14 cellular contexts compared by ENCODE assay signal in the genomic region with DNA sequence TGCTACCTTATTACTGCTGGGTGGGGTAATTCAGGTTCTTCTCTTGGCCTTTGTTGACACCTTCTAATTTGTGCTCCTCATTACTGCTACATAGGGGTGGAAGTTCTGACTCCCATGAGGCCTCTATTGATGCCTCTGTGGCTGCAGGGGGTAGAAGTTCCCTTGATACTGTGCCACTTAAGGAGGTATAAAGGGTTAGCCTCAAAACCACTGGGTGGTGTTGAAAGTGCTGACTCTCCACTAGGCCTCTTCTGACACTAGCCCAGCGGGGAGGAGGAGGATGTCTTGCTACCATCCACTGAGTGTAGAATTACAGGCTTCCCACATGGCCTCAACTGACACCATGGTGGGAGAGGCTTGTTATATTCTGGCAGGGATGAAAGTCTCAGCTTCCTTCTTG. TPM values are rescaled to one million over a fixed set of nuclear protein-coding genes. Genes with fewer than 3 reads are reported as not detected.
DNase-seq lines count a peak whose midpoint lies in the region; ATAC-seq and TF ChIP-seq lines count a peak whose summit lies in the region.
"Had no signal": no experiment of that assay in that cellular context is flagged by ENCODE, and none has a peak within 500 bp of the region (broad histone marks: within the 10 kb centered on the region; RNA-seq: fewer than 3 reads in every experiment).

No MANE protein-coding gene starts in this region.

- no peak overlapping the region for H3K9ac ChIP-seq in mesenchymal stem cell (ENCODE audit: low read length)

- H3K4me3 ChIP-seq in HL-60 (replicated peaks; ENCODE audit: insufficient read depth, low read length) (no peak overlapping the region), right cardiac atrium (ENCODE audit: low read length) (no peak overlapping the region), mesenchymal stem cell (ENCODE audit: insufficient read depth in 1 of 2, low read depth in 1 of 2, low read length in 2 of 2) (no peak overlapping the region)

- H3K4me1 ChIP-seq in right cardiac atrium (ENCODE audit: control insufficient read depth, insufficient read depth, low read length), result no peaks in the 10 kb centered on the region
- H3K4me1 ChIP-seq in mesenchymal stem cell (ENCODE audit: control insufficient read depth, insufficient read depth, low read depth, low read length), result peaks cover 1% of the 10 kb centered on the region

- H3K9me3 ChIP-seq in right cardiac atrium (ENCODE audit: control insufficient read depth, low read length) (no peaks in the 10 kb centered on the region), mesenchymal stem cell (ENCODE audit: control insufficient read depth, low read length) (no peaks in the 10 kb centered on the region)

- no peak for TF ChIP-seq POLR2A in erythroblast (IDR thresholded peaks at IDR 0.05; ENCODE audit: low read length)

- H3K4me2 ChIP-seq in mesenchymal stem cell (ENCODE audit: low read length, poor library complexity, severe bottlenecking), result no peak overlapping the region

- no peak overlapping the region for H3K18ac ChIP-seq in mesenchymal stem cell (ENCODE audit: low read depth in 1 of 2, low read length in 2 of 2)

- ATAC-seq in GM18498 (IDR thresholded peaks at IDR 0.05; ENCODE audit: unreplicated experiment), result peak; percentile 62
- ATAC-seq in right cardiac atrium, result no peak
- ATAC-seq: left cardiac atrium had no signal

- intact Hi-C loops in right cardiac atrium (cut with DNase I), result no loop called here

- no peak overlapping the region for H2AFZ ChIP-seq in mesenchymal stem cell (ENCODE audit: low read depth, low read length)

- no peaks in the 10 kb centered on the region for H3K79me1 ChIP-seq in mesenchymal stem cell (replicated peaks; ENCODE audit: low read length, poor library complexity, severe bottlenecking)

- H3K36me3 ChIP-seq in mesenchymal stem cell (ENCODE audit: control insufficient read depth in 1 of 2, insufficient read depth in 2 of 2, low read depth in 1 of 2, low read length in 2 of 2), result no peaks in the 10 kb centered on the region

- no peak overlapping the region for H2BK12ac ChIP-seq in mesenchymal stem cell (ENCODE audit: low read length in 2 of 2)

- DNase-seq in HL-60 (ENCODE audit: low read depth in 1 of 2, low spot score in 1 of 2) (peak; percentile 20 to 80), SKM-1 treated with dmso at 0.1 percent for 144 hours (lab: John Stamatoyannopoulos, UW; ENCODE audit: unreplicated experiment) (peak; percentile 92), left kidney (ENCODE audit: low read depth, low spot score) (peak; percentile 51), erythroblast (lab: John Stamatoyannopoulos, UW) (no peak), NCI-H345 (lab: John Stamatoyannopoulos, UW) (no peak), right cardiac atrium (no peak), mesenchymal stem cell (no peak)
- DNase-seq: anterior cingulate cortex; CD4-positive, alpha-beta T cell; GOT3; left cardiac atrium; NCI-H1694 treated with DMSO at 0.1 percent for 48 hours; SHP77 had no signal

- no peak overlapping the region for H2BK5ac ChIP-seq in mesenchymal stem cell (ENCODE audit: low read depth, low read length, poor library complexity, severe bottlenecking)

- H4K91ac ChIP-seq in mesenchymal stem cell (ENCODE audit: low read length), result no peak overlapping the region

- H3K27me3 ChIP-seq in HL-60 (ENCODE audit: insufficient read depth, poor library complexity, severe bottlenecking) (no peaks in the 10 kb centered on the region), right cardiac atrium (ENCODE audit: control insufficient read depth, insufficient read depth) (no peaks in the 10 kb centered on the region), mesenchymal stem cell (ENCODE audit: control insufficient read depth in 1 of 2, insufficient read depth in 1 of 2, low read length in 2 of 2) (no peaks in the 10 kb centered on the region)

- no peak overlapping the region for H3K4ac ChIP-seq in mesenchymal stem cell (ENCODE audit: low read depth in 1 of 2, low read length in 2 of 2)

- H4K8ac ChIP-seq in mesenchymal stem cell (ENCODE audit: low read length), result no peak overlapping the region

- H3K14ac ChIP-seq in mesenchymal stem cell (ENCODE audit: low read length in 2 of 2), result no peak overlapping the region

- no peak overlapping the region for H2BK120ac ChIP-seq in mesenchymal stem cell (ENCODE audit: low read depth, low read length)

- no peak for TF ChIP-seq CTCF in HL-60 (IDR thresholded peaks at IDR 0.05; ENCODE audit: insufficient read depth, low read length)

- H3K23ac ChIP-seq in mesenchymal stem cell (ENCODE audit: low read length in 2 of 2), result no peak overlapping the region

- 77% methylated on average over 1 of the region's 1 CpG for WGBS in right cardiac atrium
- no CpG with 5 or more reads among the region's 1 CpG for WGBS in mesenchymal stem cell

- H3K27ac ChIP-seq in HL-60 (replicated peaks) (no peak overlapping the region), right cardiac atrium (ENCODE audit: low read length) (no peak overlapping the region), mesenchymal stem cell (ENCODE audit: low read length, poor library complexity, severe bottlenecking) (no peak overlapping the region)

- no peak overlapping the region for H2BK15ac ChIP-seq in mesenchymal stem cell (ENCODE audit: low read depth, poor library complexity, severe bottlenecking)

- H2AK5ac ChIP-seq in mesenchymal stem cell (ENCODE audit: low read length, severe bottlenecking), result no peak overlapping the region

RNA-seq across cellular contexts. Expression of a gene that starts 36.7 kb away (rescaled TPM):
- 1 to 10 TPM; 2.8 to 6.0 (median 4.4) TPM for total RNA-seq in right cardiac atrium
- polyA plus RNA-seq in right cardiac atrium, result 4.1 TPM
- polyA plus RNA-seq in mesenchymal stem cell (2013, experiment 1 of 2), result 20.1 TPM
- polyA plus RNA-seq in mesenchymal stem cell (2013, experiment 2 of 2), result 19.8 TPM

Comparison
In these comparisons a context has a peak if more than half of its experiments do, and no peak if none do; other contexts are left out.
1. DNase-seq: peak in HL-60 (2 of 2), SKM-1 treated with dmso at 0.1 percent for 144 hours (single experiment) and left kidney (single experiment); none in erythroblast (0 of 2), NCI-H345 (single experiment), right cardiac atrium (0 of 3) and mesenchymal stem cell (single experiment).